In genomic region chr3:98972720-98973119, GRCh38 we compare ENCODE assay signal across 2 cellular contexts.
TF ChIP-seq lines count a peak whose summit lies in the region.

No MANE protein-coding gene starts in this region.

TF ChIP-seq in IMR-90, 13 proteins besides CTCF, POLR2A, EP300 and RAD21:
- TF ChIP-seq, protein P1, sequence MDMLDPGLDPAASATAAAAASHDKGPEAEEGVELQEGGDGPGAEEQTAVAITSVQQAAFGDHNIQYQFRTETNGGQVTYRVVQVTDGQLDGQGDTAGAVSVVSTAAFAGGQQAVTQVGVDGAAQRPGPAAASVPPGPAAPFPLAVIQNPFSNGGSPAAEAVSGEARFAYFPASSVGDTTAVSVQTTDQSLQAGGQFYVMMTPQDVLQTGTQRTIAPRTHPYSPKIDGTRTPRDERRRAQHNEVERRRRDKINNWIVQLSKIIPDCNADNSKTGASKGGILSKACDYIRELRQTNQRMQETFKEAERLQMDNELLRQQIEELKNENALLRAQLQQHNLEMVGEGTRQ (IDR thresholded peaks at IDR 0.05; ENCODE audit: low read depth, low read length): no peak
- TF ChIP-seq CHD1 (IDR thresholded peaks at IDR 0.05; ENCODE audit: low read depth, low read length) (no peak), BHLHE40 (IDR thresholded peaks at IDR 0.05; ENCODE audit: low read depth, low read length) (no peak), FOS (IDR thresholded peaks at IDR 0.05; ENCODE audit: low read depth, low read length) (no peak), RFX5 (IDR thresholded peaks at IDR 0.05; ENCODE audit: low read depth, low read length) (no peak), CEBPB (IDR thresholded peaks at IDR 0.05; ENCODE audit: low read depth, low read length) (no peak), RCOR1 (IDR thresholded peaks at IDR 0.05; ENCODE audit: insufficient replicate concordance, low read length) (no peak), MAFK (IDR thresholded peaks at IDR 0.05; ENCODE audit: low read depth, low read length) (no peak), NFE2L2 (IDR thresholded peaks at IDR 0.05; ENCODE audit: low read depth, low read length) (no peak), MAZ (IDR thresholded peaks at IDR 0.05; ENCODE audit: borderline replicate concordance, low read depth, low read length) (no peak), SMC3 (IDR thresholded peaks at IDR 0.05; ENCODE audit: low read depth, low read length) (no peak)

TF ChIP-seq in K562, 482 proteins besides CTCF, POLR2A, EP300 and RAD21 (continued from another document):
- TF ChIP-seq, protein P2, sequence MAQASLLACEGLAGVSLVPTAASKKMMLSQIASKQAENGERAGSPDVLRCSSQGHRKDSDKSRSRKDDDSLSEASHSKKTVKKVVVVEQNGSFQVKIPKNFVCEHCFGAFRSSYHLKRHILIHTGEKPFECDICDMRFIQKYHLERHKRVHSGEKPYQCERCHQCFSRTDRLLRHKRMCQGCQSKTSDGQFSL (CRISPR knock-in tag; IDR thresholded peaks at IDR 0.05): no peak
- TF ChIP-seq, protein P2 (tag; IDR thresholded peaks at IDR 0.05): no peak
- TF ChIP-seq PTTG1 (tag; IDR thresholded peaks at IDR 0.05; ENCODE audit: low read depth): no peak
- no peak for TF ChIP-seq C11orf30 (IDR thresholded peaks at IDR 0.05; ENCODE audit: low read depth)
- TF ChIP-seq USF1 (CRISPR knock-in tag; IDR thresholded peaks at IDR 0.05): peak; percentile 38; the same call in 1 of the 2 replicates
- no peak for TF ChIP-seq ZNF174 (CRISPR knock-in tag; IDR thresholded peaks at IDR 0.05)
- no peak for TF ChIP-seq SPI1 (IDR thresholded peaks at IDR 0.05; ENCODE audit: borderline replicate concordance, low read depth, low read length)
